ENCODE assay signal across 26 cellular contexts in genomic region chr2:33535409-33535808, GRCh38. TPM values are rescaled to one million over a fixed set of nuclear protein-coding genes. Genes with fewer than 3 reads are reported as not detected.
DNase-seq lines count a peak whose midpoint lies in the region; ATAC-seq and TF ChIP-seq lines count a peak whose summit lies in the region.
"Had no signal": no experiment of that assay in that cellular context is flagged by ENCODE, and none has a peak within 500 bp of the region (broad histone marks: within the 10 kb centered on the region; RNA-seq: fewer than 3 reads in every experiment).

No MANE protein-coding gene starts in this region.

- H3K36me3 ChIP-seq in heart left ventricle, result peaks cover 0 to 70% (median 14%) of the 10 kb centered on the region in 9 donors
- H3K36me3 ChIP-seq in psoas muscle (ENCODE audit: insufficient read depth in 1 of 2, low read depth in 1 of 2), result peaks cover 2 to 16% of the 10 kb centered on the region in 2 donors
- H3K36me3 ChIP-seq: BLaER1, MG63, ovary had no signal

- H3K27me3 ChIP-seq in heart left ventricle (no peaks in the 10 kb centered on the region), psoas muscle (ENCODE audit: insufficient read depth in 3 of 3, low read length in 2 of 3) (no peaks in the 10 kb centered on the region)
- H3K27me3 ChIP-seq: BLaER1, body of pancreas, MG63, ovary, spleen, testis had no signal

- H3K9me3 ChIP-seq in heart left ventricle (peaks cover 0 to 13% (median 0%) of the 10 kb centered on the region in 12 donors), psoas muscle (no peaks in the 10 kb centered on the region)
- H3K9me3 ChIP-seq: BLaER1, body of pancreas, MG63, ovary, testis had no signal

- H3K4me3 ChIP-seq in heart left ventricle, result no peak overlapping the region
- no peak overlapping the region for H3K4me3 ChIP-seq in psoas muscle
- H3K4me3 ChIP-seq: BLaER1, body of pancreas, MG63, ovary, spleen, testis had no signal

- WGBS in heart left ventricle, 4 donors, result 28 to 41% (median 33%) methylated on average over 3 of the region's 3 CpGs
- WGBS in psoas muscle, 3 donors, result 11 to 26% (median 25%) methylated on average over 3 of the region's 3 CpGs

- no peak for TF ChIP-seq POLR2A in heart left ventricle (IDR thresholded peaks at IDR 0.05)

- peak; percentile 92 to 93 (median 93) for ATAC-seq in heart left ventricle
- ATAC-seq in psoas muscle, result peak; percentile 83 to 87 (median 85)
- ATAC-seq in HG02938 (IDR thresholded peaks at IDR 0.05; ENCODE audit: unreplicated experiment), result no peak
- ATAC-seq in HG03342 (IDR thresholded peaks at IDR 0.05; ENCODE audit: unreplicated experiment), result no peak
- no peak for ATAC-seq in HG03097 (IDR thresholded peaks at IDR 0.05; ENCODE audit: low FRiP score, unreplicated experiment)
- ATAC-seq: body of pancreas; esophagus mucosa; stimulated activated naive CD8-positive, alpha-beta T cell treated with anti-CD3 and anti-CD28 coated beads, Interleukin-15, Interleukin-2, amounts not matched to agents 100 U/mL and 50 U/mL, for 24 hours had no signal

- DNase-seq in NCI-H1694 treated with DMSO at 0.1 percent for 48 hours (lab: John Stamatoyannopoulos, UW) (peak; percentile 51), NCI-H69 (lab: John Stamatoyannopoulos, UW) (peak; percentile 6), heart left ventricle (peak in 4 of 5 donors; percentile 56 to 81 (median 72)), psoas muscle (peak; percentile 25 to 70)
- DNase-seq in activated CD4-positive, CD25-positive, alpha-beta regulatory T cell (lab: John Stamatoyannopoulos, UW), result no peak
- DNase-seq: activated B cell treated with CpG ODN at 0.5 μM for 24 hours; activated naive CD4-positive, alpha-beta T cell treated with Interleukin-2 at 50 U/mL for 16 hours; body of pancreas; cerebellar nuclear complex; dermis blood vessel endothelial cell; DMS53; H7; KG1; MG63; NCI-H1105 treated with DMSO at 0.1 percent for 48 hours; NCI-H2081; ovary; spleen; stimulated activated CD4-positive, alpha-beta T cell treated with anti-CD3 and anti-CD28 coated beads, Interleukin-2, amount 100 ng/mL, for 24 hours; stimulated activated naive CD8-positive, alpha-beta T cell treated with anti-CD3 and anti-CD28 coated beads, Interleukin-15, Interleukin-2, amounts not matched to agents 100 U/mL and 50 U/mL, for 24 hours; testis had no signal

- H3K4me1 ChIP-seq in heart left ventricle, result peaks cover 0 to 35% (median 13%) of the 10 kb centered on the region in 12 donors
- H3K4me1 ChIP-seq in psoas muscle, result peaks cover 36% of the 10 kb centered on the region
- H3K4me1 ChIP-seq: BLaER1, body of pancreas, testis had no signal

- H3K27ac ChIP-seq in heart left ventricle (peak overlapping the region; percentile 18 to 81 (median 69)), psoas muscle (peak overlapping the region; percentile 79)
- H3K27ac ChIP-seq: BLaER1, body of pancreas, ovary, spleen, testis had no signal

- intact Hi-C loops in heart left ventricle (cut with DNase I), result loop anchor here in 5 of 10 donors (2.0 to 10.0 kb wide), 3 partner anchors 58 to 61 kb away; partner anchors contain the start of gene RASGRP3 (in 5 of the 5)
- intact Hi-C loops in psoas muscle (cut with DNase I), result no loop called here

- TF ChIP-seq CTCF in heart left ventricle (IDR thresholded peaks at IDR 0.05), result no peak
- no peak for TF ChIP-seq CTCF in psoas muscle (IDR thresholded peaks at IDR 0.05)

RNA-seq across cellular contexts. Expression of gene RASGRP3, which starts 59.0 kb away (rescaled TPM):
- total RNA-seq in heart left ventricle (10 to 100 TPM; 47.8 to 73.3 (median 62.2) TPM), psoas muscle (10 to 100 TPM; 13.0 to 24.9 (median 19.9) TPM)
- polyA plus RNA-seq in heart left ventricle (10 to 100 TPM; 17.7 to 27.2 TPM), psoas muscle (1 to 10 TPM; 3.4 to 9.3 (median 5.4) TPM)

Comparison
In these comparisons a context has a peak if more than half of its experiments do, and no peak if none do; other contexts are left out.
1. DNase-seq: peak in NCI-H1694 treated with DMSO at 0.1 percent for 48 hours (single experiment), NCI-H69 (single experiment), heart left ventricle (4 of 5) and psoas muscle (2 of 2); none in activated CD4-positive, CD25-positive, alpha-beta regulatory T cell (0 of 4).
2. ATAC-seq: peak in heart left ventricle (4 of 4) and psoas muscle (4 of 4); none in HG02938 (single experiment), HG03342 (single experiment) and HG03097 (single experiment).